Comparison of ENCODE assay signal across 13 cellular contexts in the genomic region with DNA sequence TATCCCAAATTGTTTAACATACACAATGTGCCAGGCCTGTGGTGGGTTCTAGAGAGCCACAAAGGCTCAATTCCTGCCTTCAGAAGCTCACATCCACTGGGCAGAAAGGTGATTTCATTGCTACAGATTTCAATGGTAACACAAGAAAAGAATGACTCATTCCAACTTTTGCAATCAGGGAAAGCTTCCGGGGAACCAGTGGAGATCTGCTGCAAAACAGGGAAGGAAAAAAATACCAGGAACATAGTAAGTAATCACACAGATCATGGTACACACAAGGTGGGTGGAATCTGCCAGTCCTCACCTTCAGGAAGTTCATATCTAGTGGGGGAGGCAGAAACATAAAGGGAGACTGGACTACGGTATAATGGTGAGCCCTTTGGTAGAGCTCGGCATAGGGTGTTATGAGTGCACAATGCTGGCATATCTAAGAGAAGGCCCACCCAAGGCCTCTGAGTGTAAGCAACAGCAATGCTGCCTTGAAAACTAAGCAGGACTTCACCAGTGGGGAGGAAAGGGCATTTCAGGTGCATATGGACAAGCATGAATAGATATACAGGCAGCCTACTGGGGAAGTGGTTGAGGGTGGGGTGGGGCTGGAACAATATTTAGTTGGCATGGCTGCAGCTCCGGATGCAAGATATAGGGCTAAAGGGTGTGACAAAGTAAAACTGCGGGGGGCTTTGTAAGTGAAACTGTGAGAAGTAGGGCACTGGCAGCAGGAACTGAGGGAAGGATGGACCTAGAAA. TPM values are rescaled to one million over a fixed set of nuclear protein-coding genes. Genes with fewer than 3 reads are reported as not detected.
DNase-seq lines count a peak whose midpoint lies in the region; ATAC-seq, FAIRE-seq and TF ChIP-seq lines count a peak whose summit lies in the region.
"Had no signal": no experiment of that assay in that cellular context is flagged by ENCODE, and none has a peak within 500 bp of the region (broad histone marks: within the 10 kb centered on the region; RNA-seq: fewer than 3 reads in every experiment).

No MANE protein-coding gene starts in this region.

- H3K27me3 Mint-ChIP-seq in astrocyte (ENCODE audit: low read depth, unreplicated experiment) = no peaks in the 10 kb centered on the region
- H3K27me3 Mint-ChIP-seq: type B pancreatic cell had no signal

- TF ChIP-seq POLR2A in uterus (IDR thresholded peaks at IDR 0.05) = no peak

- no peaks in the 10 kb centered on the region for H4K20me1 ChIP-seq in BLaER1 treated with 17β-estradiol and CSF1 and Interleukin-3, amounts not matched to agents 10 nM and 100 nM
- no peaks in the 10 kb centered on the region for H4K20me1 ChIP-seq in astrocyte (ENCODE audit: insufficient read depth, low read length)

- H3K4me1 ChIP-seq in BLaER1 treated with 17β-estradiol and CSF1 and Interleukin-3, amounts not matched to agents 10 nM and 100 nM = peaks cover 15 to 67% (median 24%) of the 10 kb centered on the region in 10 experiments
- H3K4me1 ChIP-seq in astrocyte (ENCODE audit: insufficient read depth, low read length) = no peaks in the 10 kb centered on the region
- H3K4me1 ChIP-seq in lower lobe of right lung = peaks cover 20% of the 10 kb centered on the region
- no peaks in the 10 kb centered on the region for H3K4me1 ChIP-seq in uterus
- H3K4me1 ChIP-seq: SJSA1 had no signal

- peaks cover 0 to 20% (median 6%) of the 10 kb centered on the region in 11 experiments; a peak in 7 of 22 replicates for H3K9me3 ChIP-seq in BLaER1 treated with 17β-estradiol and CSF1 and Interleukin-3, amounts not matched to agents 10 nM and 100 nM (replicated peaks in 1 of 11)
- H3K9me3 ChIP-seq in astrocyte (ENCODE audit: insufficient read depth, low read depth, low read length) = no peaks in the 10 kb centered on the region
- H3K9me3 ChIP-seq in lower lobe of right lung = no peaks in the 10 kb centered on the region
- no peaks in the 10 kb centered on the region for H3K9me3 ChIP-seq in uterus
- H3K9me3 ChIP-seq: SJSA1 had no signal

- H3K9me3 Mint-ChIP-seq in astrocyte (ENCODE audit: unreplicated experiment) = no peaks in the 10 kb centered on the region
- H3K9me3 Mint-ChIP-seq: type B pancreatic cell had no signal

- intact Hi-C loops in lower lobe of right lung (cut with DNase I) = no loop called here
- intact Hi-C loops in uterus (cut with DNase I; ENCODE audit: low total_unique reads) = no loop called here

- in situ Hi-C loops in GM13976 (cut with MboI; ENCODE audit: low sequenced_read_pairs, unreplicated experiment) = no loop called here

- no peaks in the 10 kb centered on the region for H3K27me3 ChIP-seq in BLaER1 treated with 17β-estradiol and CSF1 and Interleukin-3, amounts not matched to agents 10 nM and 100 nM
- H3K27me3 ChIP-seq in astrocyte (ENCODE audit: insufficient read depth, low read length) = no peaks in the 10 kb centered on the region
- H3K27me3 ChIP-seq in lower lobe of right lung (ENCODE audit: low read depth) = no peaks in the 10 kb centered on the region
- no peaks in the 10 kb centered on the region for H3K27me3 ChIP-seq in uterus

- H2AFZ ChIP-seq in astrocyte (ENCODE audit: low read depth, low read length) = no peak overlapping the region

- H3K36me3 Mint-ChIP-seq in astrocyte (ENCODE audit: low read depth, unreplicated experiment) = no peaks in the 10 kb centered on the region
- H3K36me3 Mint-ChIP-seq: brain, type B pancreatic cell had no signal

- TF ChIP-seq CTCF in astrocyte (IDR thresholded peaks at IDR 0.05; ENCODE audit: insufficient read depth, low read depth, low read length) (no peak), lower lobe of right lung (IDR thresholded peaks at IDR 0.05) (no peak), GM13976 (IDR thresholded peaks at IDR 0.05; ENCODE audit: borderline replicate concordance, control extremely low read depth, extremely low read depth, insufficient read depth, missing control alignments) (no peak), uterus (IDR thresholded peaks at IDR 0.05) (no peak)

- FAIRE-seq in astrocyte (lab: Jason Lieb, UNC) = no peak

- H3K4me2 ChIP-seq in BLaER1 treated with 17β-estradiol and CSF1 and Interleukin-3, amounts not matched to agents 10 nM and 100 nM = peak overlapping the region; percentile 14 to 90 (median 51); a peak in 21 of 22 replicates
- no peak overlapping the region for H3K4me2 ChIP-seq in astrocyte (ENCODE audit: low read length)

- H3K4me3 ChIP-seq in BLaER1 treated with 17β-estradiol and CSF1 and Interleukin-3, amounts not matched to agents 10 nM and 100 nM = no peak overlapping the region
- H3K4me3 ChIP-seq in astrocyte (ENCODE audit: insufficient read depth, low read depth, low read length) (no peak overlapping the region), lower lobe of right lung (no peak overlapping the region), uterus (no peak overlapping the region)
- H3K4me3 ChIP-seq: SJSA1 had no signal

- peak overlapping the region in 4 of 11 experiments; percentile 50 to 83 (median 70); a peak in 8 of 22 replicates for H3K27ac ChIP-seq in BLaER1 treated with 17β-estradiol and CSF1 and Interleukin-3, amounts not matched to agents 10 nM and 100 nM
- H3K27ac ChIP-seq in astrocyte (ENCODE audit: low read depth, low read length) (no peak overlapping the region), lower lobe of right lung (peak overlapping the region; percentile 49), uterus (no peak overlapping the region)
- H3K27ac ChIP-seq: SJSA1 had no signal

- H3K79me2 ChIP-seq in astrocyte (ENCODE audit: insufficient read depth, low read length) = no peaks in the 10 kb centered on the region

- peak; percentile 57 to 64 for ATAC-seq in lower lobe of right lung

- peaks cover 0 to 8% (median 0%) of the 10 kb centered on the region in 11 experiments; a peak in 2 of 22 replicates for H3K36me3 ChIP-seq in BLaER1 treated with 17β-estradiol and CSF1 and Interleukin-3, amounts not matched to agents 10 nM and 100 nM
- H3K36me3 ChIP-seq in astrocyte (ENCODE audit: insufficient read depth, low read length) (no peaks in the 10 kb centered on the region), lower lobe of right lung (no peaks in the 10 kb centered on the region), uterus (no peaks in the 10 kb centered on the region)
- H3K36me3 ChIP-seq: SJSA1 had no signal

- no peak overlapping the region for H3K4me3 Mint-ChIP-seq in astrocyte (ENCODE audit: unreplicated experiment)
- H3K4me3 Mint-ChIP-seq: brain, type B pancreatic cell had no signal

- H3K9ac ChIP-seq in BLaER1 treated with 17β-estradiol and CSF1 and Interleukin-3, amounts not matched to agents 10 nM and 100 nM = peak overlapping the region in 1 of 11 experiments; percentile 28; a peak in 1 of 22 replicates
- no peak overlapping the region for H3K9ac ChIP-seq in astrocyte (ENCODE audit: low read length)

- DNase-seq in M059J (ENCODE audit: low read depth) (peak; percentile 46), astrocyte (ENCODE audit: low read depth) (peak; percentile 22), lower lobe of right lung (peak; percentile 48), GM13976 (ENCODE audit: low spot score) (no peak), NCI-H748 (lab: John Stamatoyannopoulos, UW; ENCODE audit: unreplicated experiment) (no peak), uterus (no peak), ureter (ENCODE audit: low spot score) (no peak)
- DNase-seq: NCI-H146; stimulated activated CD4-positive, alpha-beta T cell treated with anti-CD3 and anti-CD28 coated beads, Interleukin-15, amount 100 ng/mL, for 24 hours had no signal

- peak overlapping the region; percentile 22 for H3K27ac Mint-ChIP-seq in astrocyte (ENCODE audit: unreplicated experiment)
- H3K27ac Mint-ChIP-seq: type B pancreatic cell had no signal

- H3K4me1 Mint-ChIP-seq in astrocyte (ENCODE audit: low read depth, unreplicated experiment) = peaks cover 22% of the 10 kb centered on the region
- H3K4me1 Mint-ChIP-seq: brain had no signal

RNA-seq across cellular contexts. Expression of gene GPRIN3, which starts 24.2 kb away (rescaled TPM):
- total RNA-seq in M059J (2014; rRNA removed; shearing (Covaris generic)) = 0.05 and 0.25 TPM in 2 replicates
- 2.6 and 6.9 TPM in 2 replicates for total RNA-seq in astrocyte
- total RNA-seq in lower lobe of right lung = 34.2 TPM
- 1 to 10 TPM; 1.2 to 9.7 (median 3.2) TPM for total RNA-seq in uterus
- total RNA-seq in ureter = 3.5 TPM
- total RNA-seq: SJSA1 had no signal

Comparison
In these comparisons a context has a peak if more than half of its experiments do, and no peak if none do; other contexts are left out.
1. DNase-seq: peak in M059J (single experiment), astrocyte (single experiment) and lower lobe of right lung (single experiment); none in GM13976 (single experiment), NCI-H748 (single experiment), uterus (0 of 2) and ureter (single experiment).